ENCODE assay signal across 9 cellular contexts in genomic region chr17:35242158-35242804, GRCh38. TPM values are rescaled to one million over a fixed set of nuclear protein-coding genes. Genes with fewer than 3 reads are reported as not detected.
DNase-seq lines count a peak whose midpoint lies in the region; ATAC-seq and TF ChIP-seq lines count a peak whose summit lies in the region.
"Had no signal": no experiment of that assay in that cellular context is flagged by ENCODE, and none has a peak within 500 bp of the region (broad histone marks: within the 10 kb centered on the region; RNA-seq: fewer than 3 reads in every experiment).

No MANE protein-coding gene starts in this region.

- H3K36me3 Mint-ChIP-seq in CD8-positive, alpha-beta T cell = peaks cover 54% of the 10 kb centered on the region
- peaks cover 37% of the 10 kb centered on the region for H3K36me3 Mint-ChIP-seq in activated T-helper 2 cell treated with anti-CD3 and anti-CD28 coated beads, Interferon-gamma antibody, Interleukin-2, Interleukin-4, amounts not matched to agents 10 μg/mL and 5 μg/mL and 100 μg/mL, durations not matched to agents 14 hours and 24 hours and 36 hours (ENCODE audit: low read depth)
- H3K36me3 Mint-ChIP-seq in osteocyte (ENCODE audit: unreplicated experiment) = peaks cover 3% of the 10 kb centered on the region

- H3K4me3 Mint-ChIP-seq in CD8-positive, alpha-beta T cell = peak overlapping the region; percentile 94
- peak overlapping the region; percentile 96 for H3K4me3 Mint-ChIP-seq in activated T-helper 2 cell treated with anti-CD3 and anti-CD28 coated beads, Interferon-gamma antibody, Interleukin-2, Interleukin-4, amounts not matched to agents 10 μg/mL and 5 μg/mL and 100 μg/mL, durations not matched to agents 14 hours and 24 hours and 36 hours (ENCODE audit: low read depth)
- H3K4me3 Mint-ChIP-seq in osteocyte (ENCODE audit: unreplicated experiment) = peak overlapping the region; percentile 96

- no peaks in the 10 kb centered on the region for H4K20me1 ChIP-seq in PC-9 (ENCODE audit: insufficient read depth)

- H3F3A ChIP-seq in PC-9 (ENCODE audit: insufficient read depth, low read depth) = peaks cover 23% of the 10 kb centered on the region

- peaks cover 17% of the 10 kb centered on the region; the same call in 1 of the 2 replicates for H3K79me2 ChIP-seq in PC-9 (ENCODE audit: low read depth)

- DNase-seq in CD8-positive, alpha-beta T cell = peak; percentile 70 to 92 (median 83)
- DNase-seq in GM20000 (ENCODE audit: low spot score) (peak; percentile 91), PC-9 (peak; percentile 74 to 81), osteocyte (ENCODE audit: extremely low spot score, unreplicated experiment) (no peak), tibial artery (peak; percentile 32 to 76)
- DNase-seq in activated T-helper 2 cell treated with anti-CD3 and anti-CD28 coated beads, Interferon-gamma antibody, Interleukin-2, Interleukin-4, amounts not matched to agents 10 μg/mL and 5 μg/mL and 100 μg/mL, durations not matched to agents 14 hours and 24 hours and 36 hours (ENCODE audit: low spot score) = peak; percentile 86

- peak overlapping the region; percentile 100 for H3K27ac Mint-ChIP-seq in CD8-positive, alpha-beta T cell
- peak overlapping the region; percentile 96 for H3K27ac Mint-ChIP-seq in activated T-helper 2 cell treated with anti-CD3 and anti-CD28 coated beads, Interferon-gamma antibody, Interleukin-2, Interleukin-4, amounts not matched to agents 10 μg/mL and 5 μg/mL and 100 μg/mL, durations not matched to agents 14 hours and 24 hours and 36 hours
- H3K27ac Mint-ChIP-seq in osteocyte (ENCODE audit: unreplicated experiment) = peak overlapping the region; percentile 100

- H3K4me1 ChIP-seq in CD8-positive, alpha-beta T cell (ENCODE audit: insufficient read depth, low read length) = peaks cover 46% of the 10 kb centered on the region
- peaks cover 14% of the 10 kb centered on the region for H3K4me1 ChIP-seq in HUES48 (ENCODE audit: control insufficient read depth, insufficient read depth, low read length)
- peaks cover 29% of the 10 kb centered on the region for H3K4me1 ChIP-seq in PC-9 (replicated peaks; ENCODE audit: insufficient read depth)
- peaks cover 3 to 47% (median 16%) of the 10 kb centered on the region in 3 donors for H3K4me1 ChIP-seq in gastroesophageal sphincter
- H3K4me1 ChIP-seq in tibial artery = peaks cover 0 to 37% (median 26%) of the 10 kb centered on the region in 4 donors

- H3K27me3 Mint-ChIP-seq in CD8-positive, alpha-beta T cell (ENCODE audit: low read depth) = no peaks in the 10 kb centered on the region
- no peaks in the 10 kb centered on the region for H3K27me3 Mint-ChIP-seq in activated T-helper 2 cell treated with anti-CD3 and anti-CD28 coated beads, Interferon-gamma antibody, Interleukin-2, Interleukin-4, amounts not matched to agents 10 μg/mL and 5 μg/mL and 100 μg/mL, durations not matched to agents 14 hours and 24 hours and 36 hours (ENCODE audit: low read depth)
- H3K27me3 Mint-ChIP-seq in osteocyte (ENCODE audit: unreplicated experiment) = no peaks in the 10 kb centered on the region

- H3K4me2 ChIP-seq in PC-9 = peak overlapping the region; percentile 83

- peak overlapping the region; percentile 92 for H3K4me3 ChIP-seq in CD8-positive, alpha-beta T cell (ENCODE audit: low read depth, low read length)
- H3K4me3 ChIP-seq in HUES48 (ENCODE audit: low read depth, low read length) = peak overlapping the region; percentile 79
- H3K4me3 ChIP-seq in PC-9 = peak overlapping the region; percentile 86
- peak overlapping the region; percentile 52 to 88 for H3K4me3 ChIP-seq in gastroesophageal sphincter
- peak overlapping the region; percentile 74 to 76 for H3K4me3 ChIP-seq in tibial artery

- H3K9me3 ChIP-seq in CD8-positive, alpha-beta T cell (ENCODE audit: low read length) = no peaks in the 10 kb centered on the region
- H3K9me3 ChIP-seq in HUES48 (ENCODE audit: control insufficient read depth, insufficient read depth, low read length) = no peaks in the 10 kb centered on the region
- H3K9me3 ChIP-seq in PC-9 (ENCODE audit: insufficient read depth, low read depth) = no peaks in the 10 kb centered on the region
- H3K9me3 ChIP-seq in gastroesophageal sphincter = no peaks in the 10 kb centered on the region
- H3K9me3 ChIP-seq in tibial artery = no peaks in the 10 kb centered on the region

- no peak for TF ChIP-seq EP300 in gastroesophageal sphincter (IDR thresholded peaks at IDR 0.05)

- peak; percentile 70 for TF ChIP-seq CTCF in CD8-positive, alpha-beta T cell (IDR thresholded peaks at IDR 0.05)
- TF ChIP-seq CTCF in GM20000 (IDR thresholded peaks at IDR 0.05; ENCODE audit: extremely low read depth, missing control alignments) = no peak
- peak; percentile 45 for TF ChIP-seq CTCF in PC-9 (conservative IDR thresholded peaks at IDR 0.05)
- TF ChIP-seq CTCF in gastroesophageal sphincter (IDR thresholded peaks at IDR 0.05) = peak in 3 of 4 experiments; percentile 45 to 49 (median 49)
- peak; percentile 42 for TF ChIP-seq CTCF in osteocyte (IDR thresholded peaks at IDR 0.05)
- peak; percentile 27 to 30 for TF ChIP-seq CTCF in tibial artery (IDR thresholded peaks at IDR 0.05)

- CTCF ChIA-PET in CD8-positive, alpha-beta T cell (lab: Charles Lee) = interaction anchor here (0.6 to 5.5 kb wide), 19 partner anchors 9 to 337 kb away, joined by 3 to 54 read pairs (median 4); partner anchors contain the start of genes PEX12 and SLFN12L
- CTCF ChIA-PET in PC-9 (lab: Charles Lee) = no interaction called here

- peak overlapping the region; percentile 52 for H3K9ac ChIP-seq in HUES48 (ENCODE audit: low read depth, low read length)

- WGBS in gastroesophageal sphincter (ENCODE audit: low coverage in 1 of 2), 2 donors = 0 to 1% methylated on average over 1 to 14 of the region's 43 CpGs

- ATAC-seq in CD8-positive, alpha-beta T cell = peak; percentile 55
- ATAC-seq in gastroesophageal sphincter = peak; percentile 37

- intact Hi-C loops in CD8-positive, alpha-beta T cell (cut with DNase I, micrococcal nuclease) = loop anchor here (1.0 to 10.0 kb wide), 8 partner anchors 28 to 567 kb away; partner anchors contain the start of gene TAF15 (in 2 of the 2)
- intact Hi-C loops in PC-9 (cut with micrococcal nuclease; ENCODE audit: unreplicated experiment) = loop anchor here (2.0 to 5.0 kb wide), 6 partner anchors 57 to 337 kb away; partner anchors contain the start of genes NLE1, PEX12 and SLFN13
- intact Hi-C loops in activated T-helper 2 cell treated with anti-CD3 and anti-CD28 coated beads, Interferon-gamma antibody, Interleukin-2, Interleukin-4, amounts not matched to agents 10 μg/mL and 5 μg/mL and 100 μg/mL, durations not matched to agents 14 hours and 24 hours and 36 hours (cut with micrococcal nuclease) = loop anchor here (1.0 to 10.0 kb wide), 8 partner anchors 28 to 857 kb away; partner anchors contain the start of genes AP2B1, RFFL, SLFN11 and SLFN13
- intact Hi-C loops in tibial artery (cut with DNase I; ENCODE audit: low total_unique reads) = loop anchor here (5.0 to 10.0 kb wide), 2 partner anchors 100 to 323 kb away; partner anchors contain the start of genes NLE1 and SLFN14

- POLR2A ChIA-PET in CD8-positive, alpha-beta T cell (lab: Charles Lee) = interaction anchor here (0.6 to 8.5 kb wide), 34 partner anchors 9 to 343 kb away, joined by 3 to 145 read pairs (median 6); partner anchors contain the start of genes NLE1, PEX12, SLFN11 and SLFN12L
- POLR2A ChIA-PET in PC-9 (lab: Charles Lee; ENCODE audit: unreplicated experiment) = interaction anchor here (0.7 kb wide), 1 partner anchor 191 kb away, joined by 4 read pairs; no protein-coding TSS in a partner anchor

- peaks cover 63% of the 10 kb centered on the region for H3K4me1 Mint-ChIP-seq in CD8-positive, alpha-beta T cell (ENCODE audit: low read depth)
- H3K4me1 Mint-ChIP-seq in activated T-helper 2 cell treated with anti-CD3 and anti-CD28 coated beads, Interferon-gamma antibody, Interleukin-2, Interleukin-4, amounts not matched to agents 10 μg/mL and 5 μg/mL and 100 μg/mL, durations not matched to agents 14 hours and 24 hours and 36 hours (ENCODE audit: low read depth) = peaks cover 64% of the 10 kb centered on the region
- H3K4me1 Mint-ChIP-seq in osteocyte (ENCODE audit: unreplicated experiment) = peaks cover 44% of the 10 kb centered on the region

- peak overlapping the region; percentile 82 for H2AFZ ChIP-seq in PC-9

- peaks cover 5% of the 10 kb centered on the region for H3K36me3 ChIP-seq in CD8-positive, alpha-beta T cell (ENCODE audit: insufficient read depth, low read length)
- H3K36me3 ChIP-seq in HUES48 (ENCODE audit: control insufficient read depth, insufficient read depth, low read length) = no peaks in the 10 kb centered on the region
- H3K36me3 ChIP-seq in PC-9 (ENCODE audit: low read depth) = no peaks in the 10 kb centered on the region
- H3K36me3 ChIP-seq in gastroesophageal sphincter = peaks cover 0 to under 1% of the 10 kb centered on the region in 2 donors
- H3K36me3 ChIP-seq in tibial artery = no peaks in the 10 kb centered on the region

- no peaks in the 10 kb centered on the region for H3K9me2 ChIP-seq in PC-9 (ENCODE audit: insufficient read depth)

- H3K27ac ChIP-seq in CD8-positive, alpha-beta T cell (ENCODE audit: low read depth, low read length) = peak overlapping the region; percentile 94
- peak overlapping the region; percentile 83 for H3K27ac ChIP-seq in HUES48 (ENCODE audit: low read depth, low read length)
- peak overlapping the region; percentile 99 for H3K27ac ChIP-seq in PC-9
- H3K27ac ChIP-seq in gastroesophageal sphincter = peak overlapping the region; percentile 75 to 98 (median 95)
- peak overlapping the region; percentile 92 to 95 for H3K27ac ChIP-seq in tibial artery

- BruUV-seq in PC-9 (replicated peaks; lab: Mats Ljungman, UMichigan) = TSS peak; percentile 56

- H3K9me3 Mint-ChIP-seq in CD8-positive, alpha-beta T cell = no peaks in the 10 kb centered on the region
- H3K9me3 Mint-ChIP-seq in activated T-helper 2 cell treated with anti-CD3 and anti-CD28 coated beads, Interferon-gamma antibody, Interleukin-2, Interleukin-4, amounts not matched to agents 10 μg/mL and 5 μg/mL and 100 μg/mL, durations not matched to agents 14 hours and 24 hours and 36 hours = no peaks in the 10 kb centered on the region
- no peaks in the 10 kb centered on the region for H3K9me3 Mint-ChIP-seq in osteocyte (ENCODE audit: unreplicated experiment)

- H3K27me3 ChIP-seq in CD8-positive, alpha-beta T cell (ENCODE audit: insufficient read depth, low read length) = no peaks in the 10 kb centered on the region
- H3K27me3 ChIP-seq in HUES48 (ENCODE audit: control insufficient read depth, insufficient read depth, low read length) = peaks cover 5% of the 10 kb centered on the region
- peaks cover 4% of the 10 kb centered on the region; the same call in 1 of the 2 replicates for H3K27me3 ChIP-seq in PC-9 (ENCODE audit: insufficient read depth, low read depth)
- no peaks in the 10 kb centered on the region for H3K27me3 ChIP-seq in gastroesophageal sphincter
- H3K27me3 ChIP-seq in tibial artery = no peaks in the 10 kb centered on the region

- TF ChIP-seq POLR2A in gastroesophageal sphincter (IDR thresholded peaks at IDR 0.05) = no peak

RNA-seq across cellular contexts. Expression of gene SLFN5, which starts 0.6 kb away (rescaled TPM):
- total RNA-seq in CD8-positive, alpha-beta T cell = 10 to 100 TPM; 46.7 to 47.0 TPM
- total RNA-seq in PC-9 (2021) (16.1 and 17.3 TPM in 2 replicates), gastroesophageal sphincter (10 to 100 TPM; 23.5 to 51.2 (median 31.1) TPM), osteocyte (79.0 and 82.4 TPM in 2 replicates)
- total RNA-seq in activated T-helper 2 cell treated with anti-CD3 and anti-CD28 coated beads, Interferon-gamma antibody, Interleukin-2, Interleukin-4, amounts not matched to agents 10 μg/mL and 5 μg/mL and 100 μg/mL, durations not matched to agents 14 hours and 24 hours and 36 hours = 8.8 and 9.9 TPM in 2 replicates

RNA-seq across cellular contexts. Expression of gene SLC35G3, which starts 48.1 kb away (rescaled TPM):
- not detected for total RNA-seq in CD8-positive, alpha-beta T cell
- not detected in 2 replicates for total RNA-seq in PC-9 (2021)
- total RNA-seq in activated T-helper 2 cell treated with anti-CD3 and anti-CD28 coated beads, Interferon-gamma antibody, Interleukin-2, Interleukin-4, amounts not matched to agents 10 μg/mL and 5 μg/mL and 100 μg/mL, durations not matched to agents 14 hours and 24 hours and 36 hours = not detected in 2 replicates
- not detected for total RNA-seq in gastroesophageal sphincter
- total RNA-seq in osteocyte = not detected in 2 replicates
- total RNA-seq: activated CD8-positive, alpha-beta memory T cell treated with anti-CD3 and anti-CD28 coated beads for 36 hours had no signal
